ENCODE assay signal across 8 cellular contexts in the genomic region with DNA sequence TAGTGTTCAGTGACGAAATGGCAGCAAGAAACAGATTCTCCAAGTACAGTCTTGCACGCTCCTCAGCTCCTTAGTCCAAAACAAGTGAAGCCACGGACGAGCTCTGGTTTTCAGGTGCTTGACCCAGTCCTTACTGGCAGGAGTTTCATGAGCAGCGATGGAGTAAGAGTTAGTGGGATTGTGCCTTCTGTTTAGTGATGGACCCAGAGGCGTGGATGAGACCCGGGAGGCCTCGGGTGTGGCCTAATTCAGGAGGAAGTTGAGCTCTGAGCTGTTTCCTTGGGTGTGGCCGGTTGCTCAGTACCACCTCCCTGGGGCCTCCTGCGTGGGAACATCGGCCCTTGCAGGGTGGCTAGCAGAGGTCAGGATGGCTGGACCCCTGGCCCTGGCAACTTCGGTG. TPM values are rescaled to one million over a fixed set of nuclear protein-coding genes. Genes with fewer than 3 reads are reported as not detected.
DNase-seq lines count a peak whose midpoint lies in the region; ATAC-seq and TF ChIP-seq lines count a peak whose summit lies in the region.

No MANE protein-coding gene starts in this region.

- no peak for TF ChIP-seq CTCF in type B pancreatic cell (conservative IDR thresholded peaks at IDR 0.05)

- peak overlapping the region; percentile 64 to 89 (median 84) for H3K27ac Mint-ChIP-seq in immature natural killer cell
- H3K27ac Mint-ChIP-seq in type B pancreatic cell: peak overlapping the region; percentile 71

- H3K36me3 Mint-ChIP-seq in immature natural killer cell (no peaks in the 10 kb centered on the region), type B pancreatic cell (peaks cover 10% of the 10 kb centered on the region)

- no peaks in the 10 kb centered on the region for H3K9me3 Mint-ChIP-seq in immature natural killer cell
- H3K9me3 Mint-ChIP-seq in type B pancreatic cell: no peaks in the 10 kb centered on the region

- H3K27me3 Mint-ChIP-seq in immature natural killer cell (ENCODE audit: low read depth in 3 of 3): peaks cover 0 to 3% (median 0%) of the 10 kb centered on the region in 3 donors
- no peaks in the 10 kb centered on the region for H3K27me3 Mint-ChIP-seq in type B pancreatic cell

- ATAC-seq in HG03354 (IDR thresholded peaks at IDR 0.05; ENCODE audit: poor library complexity, severe bottlenecking, unreplicated experiment): peak; percentile 68

- peak; percentile 73 for DNase-seq in activated CD8-positive, alpha-beta memory T cell treated with anti-CD3 and anti-CD28 coated beads for 24 hours
- DNase-seq in activated CD8-positive, alpha-beta memory T cell treated with anti-CD3 and anti-CD28 coated beads, Interleukin-2, amount 50 U/mL, for 4 hours: no peak
- peak; percentile 36 to 53 for DNase-seq in activated CD4-positive, alpha-beta T cell treated with anti-CD3 and anti-CD28 coated beads, Interleukin-2, amount 50 U/mL, for 48 hours
- DNase-seq in immature natural killer cell: peak in 1 of 3 donors; percentile 1
- no peak for DNase-seq in type B pancreatic cell (ENCODE audit: extremely low spot score, unreplicated experiment)
- no peak for DNase-seq in cerebellar cortex (ENCODE audit: low spot score)
- no peak for DNase-seq in AG20443 (ENCODE audit: low spot score)

- H3K4me3 Mint-ChIP-seq in immature natural killer cell: peak overlapping the region; percentile 83 to 92 (median 86)
- peak overlapping the region; percentile 60 for H3K4me3 Mint-ChIP-seq in type B pancreatic cell

- peaks cover 20 to 23% of the 10 kb centered on the region in 2 donors for H3K4me1 Mint-ChIP-seq in immature natural killer cell
- H3K4me1 Mint-ChIP-seq in type B pancreatic cell (ENCODE audit: unreplicated experiment): peaks cover 46% of the 10 kb centered on the region

RNA-seq across cellular contexts. Expression of gene KIF5C, which starts 52.0 kb away (rescaled TPM):
- polyA plus RNA-seq in immature natural killer cell: 1 to 10 TPM in 1 of 3 donors, under 1 TPM in 1, not detected in 1; 0.20 to 1.1 TPM
- total RNA-seq in type B pancreatic cell (ENCODE audit: low replicate concordance): 20.4 and 38.9 TPM in 2 replicates

Comparison
In these comparisons a context has a peak if more than half of its experiments do, and no peak if none do; other contexts are left out.
1. DNase-seq: peak in activated CD8-positive, alpha-beta memory T cell treated with anti-CD3 and anti-CD28 coated beads for 24 hours (single experiment) and activated CD4-positive, alpha-beta T cell treated with anti-CD3 and anti-CD28 coated beads, Interleukin-2, amount 50 U/mL, for 48 hours (2 of 2); none in activated CD8-positive, alpha-beta memory T cell treated with anti-CD3 and anti-CD28 coated beads, Interleukin-2, amount 50 U/mL, for 4 hours (single experiment), type B pancreatic cell (single experiment), cerebellar cortex (single experiment) and AG20443 (single experiment).